In genomic region chr16:27314161-27314723, GRCh38 we compare ENCODE assay signal across 8 cellular contexts. TPM values are rescaled to one million over a fixed set of nuclear protein-coding genes. Genes with fewer than 3 reads are reported as not detected.
DNase-seq lines count a peak whose midpoint lies in the region; ATAC-seq and TF ChIP-seq lines count a peak whose summit lies in the region.

No MANE protein-coding gene starts in this region.

- peaks cover 47 to 48% of the 10 kb centered on the region in 2 donors for H3K4me1 Mint-ChIP-seq in natural killer cell treated with Interleukin-12 subunit alpha and Interleukin-12 subunit beta and Interleukin-15 and Interleukin-18, amount 100 ng/mL, for 72 hours (ENCODE audit: low read depth in 2 of 2)

- H3K36me3 Mint-ChIP-seq in natural killer cell treated with Interleukin-12 subunit alpha and Interleukin-12 subunit beta and Interleukin-15 and Interleukin-18, amount 100 ng/mL, for 72 hours = peaks cover 8% of the 10 kb centered on the region

- peaks cover 11% of the 10 kb centered on the region for H3K4me1 ChIP-seq in thymus (ENCODE audit: control insufficient read depth, insufficient read depth, low read length)

- peak overlapping the region; percentile 85 for H3K27ac ChIP-seq in thymus (ENCODE audit: low read depth)

- 7% methylated on average over 39 of the region's 39 CpGs for WGBS in thymus

- peak overlapping the region; percentile 58 for H3K4me3 ChIP-seq in LNCaP clone FGC (ENCODE audit: low read depth, low read length)
- peak overlapping the region; percentile 65 for H3K4me3 ChIP-seq in thymus (ENCODE audit: low read length)

- peak overlapping the region; percentile 98 for H3K4me3 Mint-ChIP-seq in natural killer cell treated with Interleukin-12 subunit alpha and Interleukin-12 subunit beta and Interleukin-15 and Interleukin-18, amount 100 ng/mL, for 72 hours

- H3K36me3 ChIP-seq in thymus (ENCODE audit: control insufficient read depth, insufficient read depth) = no peaks in the 10 kb centered on the region

- no peaks in the 10 kb centered on the region for H3K9me3 ChIP-seq in thymus (ENCODE audit: control insufficient read depth)

- peaks cover 0 to 2% of the 10 kb centered on the region in 2 donors for H3K27me3 Mint-ChIP-seq in natural killer cell treated with Interleukin-12 subunit alpha and Interleukin-12 subunit beta and Interleukin-15 and Interleukin-18, amount 100 ng/mL, for 72 hours

- no peak for TF ChIP-seq CTCF in LNCaP clone FGC (IDR thresholded peaks at IDR 0.05; ENCODE audit: control insufficient read depth, extremely low read depth, insufficient read depth)

- H3K27ac Mint-ChIP-seq in natural killer cell treated with Interleukin-12 subunit alpha and Interleukin-12 subunit beta and Interleukin-15 and Interleukin-18, amount 100 ng/mL, for 72 hours = peak overlapping the region; percentile 95 to 97

- no peaks in the 10 kb centered on the region for H3K9me3 Mint-ChIP-seq in natural killer cell treated with Interleukin-12 subunit alpha and Interleukin-12 subunit beta and Interleukin-15 and Interleukin-18, amount 100 ng/mL, for 72 hours

- H3K27me3 ChIP-seq in thymus (ENCODE audit: control insufficient read depth, insufficient read depth) = peaks cover 18% of the 10 kb centered on the region

- DNase-seq in activated gamma-delta T cell treated with Interleukin-2 at 50 U/mL for 16 hours (peak; percentile 22), activated gamma-delta T cell (lab: John Stamatoyannopoulos, UW) (no peak), LNCaP clone FGC (ENCODE audit: low read depth) (no peak), activated T-cell treated with anti-CD3 and anti-CD28 coated beads for 48 hours (ENCODE audit: low read depth) (peak; percentile 75), fibroblast of gingiva (ENCODE audit: low read depth) (peak; percentile 85), KG1 (lab: John Stamatoyannopoulos, UW) (no peak)
- peak; percentile 74 for DNase-seq in natural killer cell treated with Interleukin-12 subunit alpha and Interleukin-12 subunit beta and Interleukin-15 and Interleukin-18, amount 100 ng/mL, for 72 hours (ENCODE audit: low spot score)

- ATAC-seq in natural killer cell treated with Interleukin-12 subunit alpha and Interleukin-12 subunit beta and Interleukin-15 and Interleukin-18, amount 100 ng/mL, for 72 hours = peak; percentile 62 to 68

RNA-seq across cellular contexts. Expression of gene IL4R, which starts 0.5 kb away (rescaled TPM):
- 100 to 1,000 TPM; 213 to 224 TPM for total RNA-seq in natural killer cell treated with Interleukin-12 subunit alpha and Interleukin-12 subunit beta and Interleukin-15 and Interleukin-18, amount 100 ng/mL, for 72 hours
- 36.8 TPM for polyA plus RNA-seq in thymus

RNA-seq across cellular contexts. Expression of gene NSMCE1, which starts 45.7 kb away (rescaled TPM):
- 10 to 100 TPM; 37.7 to 50.4 TPM for total RNA-seq in natural killer cell treated with Interleukin-12 subunit alpha and Interleukin-12 subunit beta and Interleukin-15 and Interleukin-18, amount 100 ng/mL, for 72 hours
- 69.5 TPM for polyA plus RNA-seq in thymus

Comparison
In these comparisons a context has a peak if more than half of its experiments do, and no peak if none do; other contexts are left out.
1. DNase-seq: peak in activated gamma-delta T cell treated with Interleukin-2 at 50 U/mL for 16 hours (single experiment), activated T-cell treated with anti-CD3 and anti-CD28 coated beads for 48 hours (single experiment), fibroblast of gingiva (single experiment) and natural killer cell treated with Interleukin-12 subunit alpha and Interleukin-12 subunit beta and Interleukin-15 and Interleukin-18, amount 100 ng/mL, for 72 hours (single experiment); none in activated gamma-delta T cell (single experiment), LNCaP clone FGC (single experiment) and KG1 (single experiment).